In genomic region chr9:129596541-129597328, GRCh38 we compare ENCODE assay signal across 9 cellular contexts. TPM values are rescaled to one million over a fixed set of nuclear protein-coding genes. Genes with fewer than 3 reads are reported as not detected.
DNase-seq lines count a peak whose midpoint lies in the region; ATAC-seq, FAIRE-seq and TF ChIP-seq lines count a peak whose summit lies in the region.
"Had no signal": no experiment of that assay in that cellular context is flagged by ENCODE, and none has a peak within 500 bp of the region (broad histone marks: within the 10 kb centered on the region; RNA-seq: fewer than 3 reads in every experiment).

No MANE protein-coding gene starts in this region.

- no peak for FAIRE-seq in GM12892 (lab: Jason Lieb, UNC)

- TF ChIP-seq POLR2A in GM12892 (IDR thresholded peaks at IDR 0.05; ENCODE audit: low read depth, low read length) = no peak

- H3K27ac ChIP-seq in endodermal cell (ENCODE audit: low read depth, low read length) = no peak overlapping the region
- H3K27ac ChIP-seq: SK-N-MC had no signal

- peaks cover 7% of the 10 kb centered on the region for H3K4me1 ChIP-seq in endodermal cell (ENCODE audit: control insufficient read depth, insufficient read depth, low read length)
- peaks cover 26% of the 10 kb centered on the region for H3K4me1 ChIP-seq in mucosa of stomach (ENCODE audit: control insufficient read depth, insufficient read depth, low read length)

- no peak for TF ChIP-seq CTCF in endodermal cell (conservative IDR thresholded peaks at IDR 0.05)

- H3K9ac ChIP-seq in endodermal cell (ENCODE audit: extremely low read depth, low read length, poor library complexity, severe bottlenecking) (no peak overlapping the region), mucosa of stomach (ENCODE audit: low read length) (peak overlapping the region; percentile 59)

- no peaks in the 10 kb centered on the region for H3K27me3 ChIP-seq in endodermal cell (ENCODE audit: control insufficient read depth, insufficient read depth, low read length, poor library complexity, severe bottlenecking)
- peaks cover 10% of the 10 kb centered on the region for H3K27me3 ChIP-seq in mucosa of stomach (ENCODE audit: control insufficient read depth, insufficient read depth, low read length)

- H3K9me3 Mint-ChIP-seq in activated naive CD8-positive, alpha-beta T cell (ENCODE audit: low read depth) = no peaks in the 10 kb centered on the region
- no peaks in the 10 kb centered on the region for H3K9me3 Mint-ChIP-seq in activated naive CD8-positive, alpha-beta T cell treated with anti-CD3 and anti-CD28 coated beads for 36 hours
- H3K9me3 Mint-ChIP-seq in endodermal cell = no peaks in the 10 kb centered on the region

- H3K4me3 Mint-ChIP-seq in activated naive CD8-positive, alpha-beta T cell = peak overlapping the region; percentile 20
- H3K4me3 Mint-ChIP-seq in activated naive CD8-positive, alpha-beta T cell treated with anti-CD3 and anti-CD28 coated beads for 36 hours = no peak overlapping the region
- H3K4me3 Mint-ChIP-seq in endodermal cell = peak overlapping the region; percentile 71

- H3K9me3 ChIP-seq in endodermal cell (ENCODE audit: control insufficient read depth, low read length) (no peaks in the 10 kb centered on the region), mucosa of stomach (ENCODE audit: control insufficient read depth, low read length) (no peaks in the 10 kb centered on the region)

- H3K36me3 Mint-ChIP-seq in activated naive CD8-positive, alpha-beta T cell = no peaks in the 10 kb centered on the region
- no peaks in the 10 kb centered on the region for H3K36me3 Mint-ChIP-seq in activated naive CD8-positive, alpha-beta T cell treated with anti-CD3 and anti-CD28 coated beads for 36 hours
- H3K36me3 Mint-ChIP-seq in endodermal cell (ENCODE audit: low read depth) = no peaks in the 10 kb centered on the region

- no peaks in the 10 kb centered on the region for H3K36me3 ChIP-seq in endodermal cell (ENCODE audit: control insufficient read depth, insufficient read depth, low read length)
- no peaks in the 10 kb centered on the region for H3K36me3 ChIP-seq in mucosa of stomach (ENCODE audit: control insufficient read depth, insufficient read depth, low read length)

- 0 to 6% methylated on average over 6 to 32 of the region's 33 CpGs for WGBS in endodermal cell (ENCODE audit: insufficient coverage in 1 of 2, insufficient read length in 1 of 2), 2 experiments

- H3K4me3 ChIP-seq in endodermal cell (ENCODE audit: low read length) (peak overlapping the region; percentile 82), mucosa of stomach (ENCODE audit: low read length) (no peak overlapping the region)
- H3K4me3 ChIP-seq: SK-N-MC had no signal

- no peak overlapping the region for H3K27ac Mint-ChIP-seq in activated naive CD8-positive, alpha-beta T cell
- no peak overlapping the region for H3K27ac Mint-ChIP-seq in activated naive CD8-positive, alpha-beta T cell treated with anti-CD3 and anti-CD28 coated beads for 36 hours
- H3K27ac Mint-ChIP-seq in endodermal cell = peak overlapping the region; percentile 72

- no peak for ATAC-seq in GM19351 (IDR thresholded peaks at IDR 0.05; ENCODE audit: unreplicated experiment)

- peaks cover 18% of the 10 kb centered on the region for H3K4me1 Mint-ChIP-seq in activated naive CD8-positive, alpha-beta T cell (ENCODE audit: low read depth)
- H3K4me1 Mint-ChIP-seq in activated naive CD8-positive, alpha-beta T cell treated with anti-CD3 and anti-CD28 coated beads for 36 hours = peaks cover 20% of the 10 kb centered on the region
- peaks cover 29% of the 10 kb centered on the region for H3K4me1 Mint-ChIP-seq in endodermal cell

- no peak for DNase-seq in activated naive CD8-positive, alpha-beta T cell treated with anti-CD3 and anti-CD28 coated beads for 36 hours
- DNase-seq in endodermal cell (peak; percentile 93), GM12892 (ENCODE audit: insufficient read length) (no peak), NCI-H1105 treated with DMSO at 0.1 percent for 48 hours (lab: John Stamatoyannopoulos, UW) (no peak), HUDEP-2 (lab: John Stamatoyannopoulos, UW; ENCODE audit: unreplicated experiment in 76 of 76) (no peak)

- no peaks in the 10 kb centered on the region for H3K27me3 Mint-ChIP-seq in activated naive CD8-positive, alpha-beta T cell
- peaks cover 9% of the 10 kb centered on the region for H3K27me3 Mint-ChIP-seq in activated naive CD8-positive, alpha-beta T cell treated with anti-CD3 and anti-CD28 coated beads for 36 hours
- H3K27me3 Mint-ChIP-seq in endodermal cell (ENCODE audit: insufficient read depth) = peaks cover 17% of the 10 kb centered on the region

RNA-seq across cellular contexts. Expression of gene C9orf50, which starts 24.2 kb away (rescaled TPM):
- not detected for total RNA-seq in activated naive CD8-positive, alpha-beta T cell treated with anti-CD3 and anti-CD28 coated beads for 36 hours
- not detected for total RNA-seq in endodermal cell
- polyA plus RNA-seq in endodermal cell (2013, experiment 1 of 2) = not detected
- not detected for polyA plus RNA-seq in endodermal cell (2013, experiment 2 of 2)
- not detected for polyA plus RNA-seq in GM12892 (2012; ENCODE audit: missing spikeins)

RNA-seq across cellular contexts. Expression of gene NTMT1, which starts 29.2 kb away (rescaled TPM):
- total RNA-seq in activated naive CD8-positive, alpha-beta T cell treated with anti-CD3 and anti-CD28 coated beads for 36 hours = 10 to 100 TPM; 78.8 to 79.4 TPM
- total RNA-seq in endodermal cell = 10 to 100 TPM; 39.6 to 49.1 TPM
- 40.4 TPM for polyA plus RNA-seq in endodermal cell (2013, experiment 1 of 2)
- 40.9 TPM for polyA plus RNA-seq in endodermal cell (2013, experiment 2 of 2)
- polyA plus RNA-seq in GM12892 (2012; ENCODE audit: missing spikeins) = 22.3 TPM

RNA-seq across cellular contexts. Expression of gene ASB6, which starts 45.2 kb away (rescaled TPM):
- 10 to 100 TPM; 24.9 to 25.1 TPM for total RNA-seq in activated naive CD8-positive, alpha-beta T cell treated with anti-CD3 and anti-CD28 coated beads for 36 hours
- total RNA-seq in endodermal cell = 10 to 100 TPM; 19.8 to 20.2 TPM
- polyA plus RNA-seq in endodermal cell (2013, experiment 1 of 2) = 17.7 TPM
- polyA plus RNA-seq in endodermal cell (2013, experiment 2 of 2) = 14.9 TPM
- 4.2 TPM for polyA plus RNA-seq in GM12892 (2012; ENCODE audit: missing spikeins)
